Comparison of ENCODE assay signal across 1 cellular context in the genomic region with DNA sequence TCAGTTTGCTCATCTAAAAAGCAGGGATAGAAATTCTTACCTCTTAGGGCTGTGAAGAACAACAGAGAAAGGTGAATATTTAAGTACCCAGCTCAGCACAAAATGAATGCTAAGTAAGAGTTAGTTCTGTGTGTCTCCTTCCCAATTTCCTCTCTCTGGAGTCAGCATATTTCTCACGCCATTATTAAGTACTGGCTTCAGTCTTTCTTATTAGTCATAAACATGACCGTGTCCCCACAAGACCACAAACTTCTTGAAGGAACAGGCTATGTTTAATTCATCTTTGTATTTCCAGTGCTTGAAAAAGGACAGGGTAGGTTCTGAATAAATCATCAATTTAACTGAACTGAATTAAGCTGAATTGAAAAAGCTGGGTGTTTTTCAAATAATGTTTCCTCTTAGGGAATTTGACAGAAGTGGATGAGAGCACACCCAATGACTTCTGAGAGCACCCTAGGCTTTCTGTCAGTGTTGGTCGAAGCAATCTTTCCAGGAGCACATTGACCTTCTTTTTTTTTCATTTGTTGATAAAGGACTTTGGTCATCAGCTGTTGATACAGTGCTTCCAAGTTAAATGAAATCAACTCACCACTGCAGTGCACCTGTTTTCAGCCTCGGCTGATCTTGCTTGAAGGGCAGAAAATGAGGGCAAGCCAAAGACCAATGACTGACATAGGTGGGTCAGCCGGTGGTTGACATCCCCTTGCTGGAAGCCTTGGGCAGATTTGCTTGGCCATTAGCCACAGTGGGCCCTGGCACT.
TF ChIP-seq lines count a peak whose summit lies in the region.

No MANE protein-coding gene starts in this region.

TF ChIP-seq in GM23338, 12 proteins besides CTCF, POLR2A, EP300 and RAD21 (continued from another document):
- TF ChIP-seq, protein P1, sequence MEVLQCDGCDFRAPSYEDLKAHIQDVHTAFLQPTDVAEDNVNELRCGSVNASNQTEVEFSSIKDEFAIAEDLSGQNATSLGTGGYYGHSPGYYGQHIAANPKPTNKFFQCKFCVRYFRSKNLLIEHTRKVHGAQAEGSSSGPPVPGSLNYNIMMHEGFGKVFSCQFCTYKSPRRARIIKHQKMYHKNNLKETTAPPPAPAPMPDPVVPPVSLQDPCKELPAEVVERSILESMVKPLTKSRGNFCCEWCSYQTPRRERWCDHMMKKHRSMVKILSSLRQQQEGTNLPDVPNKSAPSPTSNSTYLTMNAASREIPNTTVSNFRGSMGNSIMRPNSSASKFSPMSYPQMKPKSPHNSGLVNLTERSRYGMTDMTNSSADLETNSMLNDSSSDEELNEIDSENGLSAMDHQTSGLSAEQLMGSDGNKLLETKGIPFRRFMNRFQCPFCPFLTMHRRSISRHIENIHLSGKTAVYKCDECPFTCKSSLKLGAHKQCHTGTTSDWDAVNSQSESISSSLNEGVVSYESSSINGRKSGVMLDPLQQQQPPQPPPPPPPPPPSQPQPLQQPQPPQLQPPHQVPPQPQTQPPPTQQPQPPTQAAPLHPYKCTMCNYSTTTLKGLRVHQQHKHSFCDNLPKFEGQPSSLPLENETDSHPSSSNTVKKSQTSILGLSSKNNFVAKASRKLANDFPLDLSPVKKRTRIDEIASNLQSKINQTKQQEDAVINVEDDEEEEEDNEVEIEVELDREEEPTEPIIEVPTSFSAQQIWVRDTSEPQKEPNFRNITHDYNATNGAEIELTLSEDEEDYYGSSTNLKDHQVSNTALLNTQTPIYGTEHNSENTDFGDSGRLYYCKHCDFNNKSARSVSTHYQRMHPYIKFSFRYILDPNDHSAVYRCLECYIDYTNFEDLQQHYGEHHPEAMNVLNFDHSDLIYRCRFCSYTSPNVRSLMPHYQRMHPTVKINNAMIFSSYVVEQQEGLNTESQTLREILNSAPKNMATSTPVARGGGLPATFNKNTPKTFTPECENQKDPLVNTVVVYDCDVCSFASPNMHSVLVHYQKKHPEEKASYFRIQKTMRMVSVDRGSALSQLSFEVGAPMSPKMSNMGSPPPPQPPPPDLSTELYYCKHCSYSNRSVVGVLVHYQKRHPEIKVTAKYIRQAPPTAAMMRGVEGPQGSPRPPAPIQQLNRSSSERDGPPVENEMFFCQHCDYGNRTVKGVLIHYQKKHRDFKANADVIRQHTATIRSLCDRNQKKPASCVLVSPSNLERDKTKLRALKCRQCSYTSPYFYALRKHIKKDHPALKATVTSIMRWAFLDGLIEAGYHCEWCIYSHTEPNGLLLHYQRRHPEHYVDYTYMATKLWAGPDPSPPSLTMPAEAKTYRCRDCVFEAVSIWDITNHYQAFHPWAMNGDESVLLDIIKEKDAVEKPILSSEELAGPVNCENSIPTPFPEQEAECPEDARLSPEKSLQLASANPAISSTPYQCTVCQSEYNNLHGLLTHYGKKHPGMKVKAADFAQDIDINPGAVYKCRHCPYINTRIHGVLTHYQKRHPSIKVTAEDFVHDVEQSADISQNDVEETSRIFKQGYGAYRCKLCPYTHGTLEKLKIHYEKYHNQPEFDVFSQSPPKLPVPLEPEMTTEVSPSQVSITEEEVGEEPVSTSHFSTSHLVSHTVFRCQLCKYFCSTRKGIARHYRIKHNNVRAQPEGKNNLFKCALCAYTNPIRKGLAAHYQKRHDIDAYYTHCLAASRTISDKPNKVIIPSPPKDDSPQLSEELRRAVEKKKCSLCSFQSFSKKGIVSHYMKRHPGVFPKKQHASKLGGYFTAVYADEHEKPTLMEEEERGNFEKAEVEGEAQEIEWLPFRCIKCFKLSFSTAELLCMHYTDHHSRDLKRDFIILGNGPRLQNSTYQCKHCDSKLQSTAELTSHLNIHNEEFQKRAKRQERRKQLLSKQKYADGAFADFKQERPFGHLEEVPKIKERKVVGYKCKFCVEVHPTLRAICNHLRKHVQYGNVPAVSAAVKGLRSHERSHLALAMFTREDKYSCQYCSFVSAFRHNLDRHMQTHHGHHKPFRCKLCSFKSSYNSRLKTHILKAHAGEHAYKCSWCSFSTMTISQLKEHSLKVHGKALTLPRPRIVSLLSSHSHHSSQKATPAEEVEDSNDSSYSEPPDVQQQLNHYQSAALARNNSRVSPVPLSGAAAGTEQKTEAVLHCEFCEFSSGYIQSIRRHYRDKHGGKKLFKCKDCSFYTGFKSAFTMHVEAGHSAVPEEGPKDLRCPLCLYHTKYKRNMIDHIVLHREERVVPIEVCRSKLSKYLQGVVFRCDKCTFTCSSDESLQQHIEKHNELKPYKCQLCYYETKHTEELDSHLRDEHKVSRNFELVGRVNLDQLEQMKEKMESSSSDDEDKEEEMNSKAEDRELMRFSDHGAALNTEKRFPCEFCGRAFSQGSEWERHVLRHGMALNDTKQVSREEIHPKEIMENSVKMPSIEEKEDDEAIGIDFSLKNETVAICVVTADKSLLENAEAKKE (CRISPR knock-in tag; IDR thresholded peaks at IDR 0.05), result no peak
